ENCODE assay signal across 21 cellular contexts in the genomic region with DNA sequence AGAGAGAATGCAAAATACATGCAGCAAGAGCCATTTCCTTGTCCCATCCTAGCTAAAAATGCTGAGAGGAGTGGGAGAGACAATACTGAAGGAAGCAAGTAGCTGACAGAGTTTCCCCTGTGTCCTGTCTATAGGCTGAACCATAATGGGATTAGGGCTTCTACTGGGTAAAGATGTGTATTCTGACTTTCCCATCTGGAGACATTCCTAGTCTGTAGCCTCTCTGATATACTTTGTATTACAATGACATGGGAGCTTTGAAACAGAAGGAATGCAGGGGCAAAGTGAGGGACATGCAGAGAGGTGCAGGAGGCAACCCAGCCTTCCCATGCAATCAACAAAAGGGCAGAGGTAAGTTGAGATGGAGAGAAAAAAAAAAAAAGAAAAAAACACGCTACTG. TPM values are rescaled to one million over a fixed set of nuclear protein-coding genes. Genes with fewer than 3 reads are reported as not detected.
DNase-seq lines count a peak whose midpoint lies in the region; ATAC-seq and TF ChIP-seq lines count a peak whose summit lies in the region.
"Had no signal": no experiment of that assay in that cellular context is flagged by ENCODE, and none has a peak within 500 bp of the region (broad histone marks: within the 10 kb centered on the region; RNA-seq: fewer than 3 reads in every experiment).

No MANE protein-coding gene starts in this region.

- H3K27ac ChIP-seq in GM23338 (ENCODE audit: low read depth) (peak overlapping the region; percentile 98), HUES64 (ENCODE audit: low read depth, low read length) (peak overlapping the region; percentile 91), endodermal cell (ENCODE audit: low read depth, low read length) (peak overlapping the region; percentile 83), mesendoderm (ENCODE audit: low read depth, low read length) (peak overlapping the region; percentile 91)
- H3K27ac ChIP-seq: BLaER1, Peyer's patch, SJSA1 had no signal

- no peak overlapping the region for H3K23ac ChIP-seq in mesendoderm (ENCODE audit: low read length)

- H2BK120ac ChIP-seq in mesendoderm (ENCODE audit: low read depth, low read length): no peak overlapping the region

- peak overlapping the region; percentile 76 for H4K8ac ChIP-seq in mesendoderm (ENCODE audit: low read depth, low read length)

- H2AK5ac ChIP-seq in mesendoderm (ENCODE audit: low read length): no peak overlapping the region

- no peaks in the 10 kb centered on the region for H3K9me2 ChIP-seq in GM23338 (ENCODE audit: insufficient read depth)

- peak; percentile 94 for DNase-seq in GM23338 (ENCODE audit: low spot score)
- DNase-seq in endodermal cell: peak; percentile 90
- DNase-seq in mesendoderm: peak; percentile 99
- DNase-seq in middle frontal gyrus (ENCODE audit: extremely low spot score, low spot score): no peak
- DNase-seq in stimulated activated CD4-positive, alpha-beta T cell treated with anti-CD3 and anti-CD28 coated beads, Interleukin-1b, Interleukin-23, amount 100 ng/mL, for 48 hours: no peak
- DNase-seq in HT-29 (ENCODE audit: low spot score): no peak
- DNase-seq: CD4-positive, alpha-beta memory T cell; DMS153; GF-D8; IMR-90; Karpas-422; MM.1S; NCI-H1092; NCI-H1436 treated with DMSO at 0.1 percent for 48 hours; NCI-H2029; NCI-H446; NCI-H526 treated with DMSO at 0.1 percent for 48 hours; Peyer's patch had no signal

- H2AFZ ChIP-seq in GM23338: no peak overlapping the region

- peak overlapping the region; percentile 84 for H2BK5ac ChIP-seq in mesendoderm (ENCODE audit: low read length)

- H3K9me3 Mint-ChIP-seq in GM23338 (no peaks in the 10 kb centered on the region), endodermal cell (no peaks in the 10 kb centered on the region)

- H2BK15ac ChIP-seq in mesendoderm (replicated peaks; ENCODE audit: low read depth): no peak overlapping the region

- H3K27ac Mint-ChIP-seq in GM23338: peak overlapping the region; percentile 84
- H3K27ac Mint-ChIP-seq in endodermal cell: peak overlapping the region; percentile 95
- H3K27ac Mint-ChIP-seq: CD4-positive, alpha-beta memory T cell had no signal

- H4K20me1 ChIP-seq in GM23338 (replicated peaks; ENCODE audit: insufficient read depth): no peaks in the 10 kb centered on the region
- H4K20me1 ChIP-seq: BLaER1 had no signal

- H3K27me3 ChIP-seq in GM23338 (ENCODE audit: insufficient read depth): no peaks in the 10 kb centered on the region
- no peaks in the 10 kb centered on the region for H3K27me3 ChIP-seq in HUES64 (ENCODE audit: insufficient read depth, low read length)
- no peaks in the 10 kb centered on the region for H3K27me3 ChIP-seq in endodermal cell (ENCODE audit: control insufficient read depth, insufficient read depth, low read length, poor library complexity, severe bottlenecking)
- no peaks in the 10 kb centered on the region for H3K27me3 ChIP-seq in mesendoderm (ENCODE audit: insufficient read depth, low read length, poor library complexity)
- H3K27me3 ChIP-seq: BLaER1, Peyer's patch, SJSA1 had no signal

- H3K27me3 Mint-ChIP-seq in GM23338 (ENCODE audit: insufficient read depth, low read depth, poor library complexity) (no peaks in the 10 kb centered on the region), endodermal cell (ENCODE audit: insufficient read depth) (no peaks in the 10 kb centered on the region)
- H3K27me3 Mint-ChIP-seq: CD4-positive, alpha-beta memory T cell had no signal

- H3K4me3 ChIP-seq in GM23338: 0 out of 2 replicates have a peak overlapping the region, but pooled peaks have one; percentile 5
- peak overlapping the region; percentile 29 for H3K4me3 ChIP-seq in HUES64 (ENCODE audit: low read length)
- peak overlapping the region; percentile 90 for H3K4me3 ChIP-seq in endodermal cell (ENCODE audit: low read length)
- H3K4me3 ChIP-seq in mesendoderm (ENCODE audit: low read length): no peak overlapping the region
- H3K4me3 ChIP-seq: BLaER1, Peyer's patch, SJSA1 had no signal

- H3K36me3 ChIP-seq in GM23338 (ENCODE audit: insufficient read depth) (no peaks in the 10 kb centered on the region), HUES64 (ENCODE audit: insufficient read depth, low read length) (no peaks in the 10 kb centered on the region), endodermal cell (ENCODE audit: control insufficient read depth, insufficient read depth, low read length) (peaks cover 7% of the 10 kb centered on the region), mesendoderm (ENCODE audit: control insufficient read depth, insufficient read depth, low read length) (no peaks in the 10 kb centered on the region)
- H3K36me3 ChIP-seq: BLaER1, Peyer's patch, SJSA1 had no signal

- no peak overlapping the region for H3K4ac ChIP-seq in mesendoderm (ENCODE audit: low read depth, low read length)

- no peaks in the 10 kb centered on the region for H3F3A ChIP-seq in GM23338 (replicated peaks; ENCODE audit: low read depth)

- no peaks in the 10 kb centered on the region for H3K79me1 ChIP-seq in mesendoderm (ENCODE audit: low read length)

- H3K18ac ChIP-seq in mesendoderm (ENCODE audit: low read length): no peak overlapping the region

- peaks cover 38% of the 10 kb centered on the region for H3K4me1 ChIP-seq in GM23338 (ENCODE audit: insufficient read depth)
- peaks cover 41% of the 10 kb centered on the region for H3K4me1 ChIP-seq in HUES64 (ENCODE audit: insufficient read depth, low read length)
- peaks cover 6% of the 10 kb centered on the region for H3K4me1 ChIP-seq in endodermal cell (ENCODE audit: control insufficient read depth, insufficient read depth, low read length)
- H3K4me1 ChIP-seq in mesendoderm (ENCODE audit: control insufficient read depth, low read depth, low read length): peaks cover 6% of the 10 kb centered on the region
- H3K4me1 ChIP-seq: BLaER1, Peyer's patch, SJSA1 had no signal

- WGBS in HUES64: 17% methylated on average over 1 of the region's 1 CpG
- WGBS in endodermal cell (ENCODE audit: insufficient coverage in 1 of 2, insufficient read length in 1 of 2), 2 experiments: 12% methylated on average over 1 of the region's 1 CpG; no CpG with 5 or more reads in 1 of the 2 experiments
- no CpG with 5 or more reads among the region's 1 CpG for WGBS in mesendoderm (ENCODE audit: extremely low coverage, insufficient coverage, low lambda C conversion rate)

- H3K36me3 Mint-ChIP-seq in GM23338 (ENCODE audit: low read depth) (no peaks in the 10 kb centered on the region), endodermal cell (ENCODE audit: low read depth) (no peaks in the 10 kb centered on the region)
- H3K36me3 Mint-ChIP-seq: CD4-positive, alpha-beta memory T cell had no signal

- H3K4me1 Mint-ChIP-seq in GM23338 (peaks cover 35% of the 10 kb centered on the region), endodermal cell (peaks cover 28% of the 10 kb centered on the region)
- H3K4me1 Mint-ChIP-seq: CD4-positive, alpha-beta memory T cell had no signal

- H4K5ac ChIP-seq in mesendoderm (ENCODE audit: low read length): no peak overlapping the region

- TF ChIP-seq CTCF in GM23338 (conservative IDR thresholded peaks at IDR 0.05; ENCODE audit: low read depth in 2 of 2): no peak
- no peak for TF ChIP-seq CTCF in endodermal cell (conservative IDR thresholded peaks at IDR 0.05)

- H3K4me2 ChIP-seq in GM23338 (peak overlapping the region; percentile 25), mesendoderm (ENCODE audit: low read length) (no peak overlapping the region)
- H3K4me2 ChIP-seq: BLaER1 had no signal

- peak overlapping the region; percentile 49 for H3K4me3 Mint-ChIP-seq in GM23338
- peak overlapping the region; percentile 50 for H3K4me3 Mint-ChIP-seq in endodermal cell
- H3K4me3 Mint-ChIP-seq: CD4-positive, alpha-beta memory T cell had no signal

- ATAC-seq in GM23338: peak; percentile 99

- H3K79me2 ChIP-seq in GM23338 (replicated peaks; ENCODE audit: insufficient read depth) (peaks cover 6% of the 10 kb centered on the region), mesendoderm (ENCODE audit: control insufficient read depth, insufficient read depth, low read length) (no peaks in the 10 kb centered on the region)

- peak overlapping the region; percentile 71 for H3K9ac ChIP-seq in HUES64 (ENCODE audit: low read depth, low read length)
- peak overlapping the region; percentile 98 for H3K9ac ChIP-seq in endodermal cell (ENCODE audit: extremely low read depth, low read length, poor library complexity, severe bottlenecking)
- peak overlapping the region; percentile 30 for H3K9ac ChIP-seq in mesendoderm (ENCODE audit: low read length)
- H3K9ac ChIP-seq: BLaER1 had no signal

- H3K56ac ChIP-seq in mesendoderm (ENCODE audit: low read length): peak overlapping the region; percentile 63

- no peaks in the 10 kb centered on the region for H3K9me3 ChIP-seq in HUES64 (ENCODE audit: insufficient read depth, low read depth, low read length)
- no peaks in the 10 kb centered on the region for H3K9me3 ChIP-seq in endodermal cell (ENCODE audit: control insufficient read depth, low read length)
- H3K9me3 ChIP-seq: BLaER1, Peyer's patch had no signal

TF ChIP-seq in GM23338, 12 proteins besides CTCF, POLR2A, EP300 and RAD21 (continues in another document):
- TF ChIP-seq, protein P1, sequence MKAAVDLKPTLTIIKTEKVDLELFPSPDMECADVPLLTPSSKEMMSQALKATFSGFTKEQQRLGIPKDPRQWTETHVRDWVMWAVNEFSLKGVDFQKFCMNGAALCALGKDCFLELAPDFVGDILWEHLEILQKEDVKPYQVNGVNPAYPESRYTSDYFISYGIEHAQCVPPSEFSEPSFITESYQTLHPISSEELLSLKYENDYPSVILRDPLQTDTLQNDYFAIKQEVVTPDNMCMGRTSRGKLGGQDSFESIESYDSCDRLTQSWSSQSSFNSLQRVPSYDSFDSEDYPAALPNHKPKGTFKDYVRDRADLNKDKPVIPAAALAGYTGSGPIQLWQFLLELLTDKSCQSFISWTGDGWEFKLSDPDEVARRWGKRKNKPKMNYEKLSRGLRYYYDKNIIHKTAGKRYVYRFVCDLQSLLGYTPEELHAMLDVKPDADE (IDR thresholded peaks at IDR 0.05): no peak
- TF ChIP-seq POLR2AphosphoS5 (IDR thresholded peaks at IDR 0.05; ENCODE audit: low read depth) (0 out of 2 replicates have a peak, but pooled peaks have one; percentile 24), CREB1 (CRISPR knock-in tag; IDR thresholded peaks at IDR 0.05; ENCODE audit: low read depth) (peak; percentile 59; the same call in 1 of the 2 replicates), EZH2 (IDR thresholded peaks at IDR 0.05; ENCODE audit: low read depth, unreplicated experiment) (no peak)

RNA-seq across cellular contexts. Expression of a gene that starts 10.5 kb away (rescaled TPM):
- total RNA-seq in GM23338 (2014; rRNA removed; shearing (Covaris generic)): 28.6 and 30.7 TPM in 2 replicates
- 5.5 and 6.4 TPM in 2 replicates for polyA plus RNA-seq in GM23338 (2016; fragmentation: Nextera tagmentation; extraction: Ambion mirVana)
- polyA plus RNA-seq in HUES64 (2013, experiment 1 of 2): 13.7 TPM
- 17.9 TPM for polyA plus RNA-seq in HUES64 (2013, experiment 2 of 2)
- 10 to 100 TPM; 69.6 to 80.4 TPM for total RNA-seq in endodermal cell
- 33.2 TPM for polyA plus RNA-seq in endodermal cell (2013, experiment 1 of 2)
- polyA plus RNA-seq in endodermal cell (2013, experiment 2 of 2): 36.2 TPM
- polyA plus RNA-seq in mesendoderm (2013, experiment 1 of 2): 31.0 TPM
- polyA plus RNA-seq in mesendoderm (2013, experiment 2 of 2): 31.2 TPM
- not detected in 2 replicates for total RNA-seq in HT-29 (2014; rRNA removed; shearing (Covaris generic))
- total RNA-seq: CD4-positive, alpha-beta memory T cell had no signal
- polyA plus RNA-seq: CD4-positive, alpha-beta memory T cell had no signal

Comparison
In these comparisons a context has a peak if more than half of its experiments do, and no peak if none do; other contexts are left out.
1. DNase-seq: peak in GM23338 (single experiment), endodermal cell (single experiment) and mesendoderm (single experiment); none in middle frontal gyrus (single experiment), stimulated activated CD4-positive, alpha-beta T cell treated with anti-CD3 and anti-CD28 coated beads, Interleukin-1b, Interleukin-23, amount 100 ng/mL, for 48 hours (single experiment) and HT-29 (single experiment).
2. H3K9ac ChIP-seq: peak in every context shown above with its lines; median percentile 98 in endodermal cell; 71 in HUES64; 30 in mesendoderm.
3. RNA of a gene that starts 10.5 kb away (total RNA-seq): 69.6 to 80.4 TPM in endodermal cell and 28.6 to 30.7 TPM in GM23338; not detected in HT-29; every median in the first group is over 10 times any median in the second.
4. Peak in every context shown above with its lines, with median percentiles within 50 percentile points of each other: H3K27ac ChIP-seq.